In the genomic region with DNA sequence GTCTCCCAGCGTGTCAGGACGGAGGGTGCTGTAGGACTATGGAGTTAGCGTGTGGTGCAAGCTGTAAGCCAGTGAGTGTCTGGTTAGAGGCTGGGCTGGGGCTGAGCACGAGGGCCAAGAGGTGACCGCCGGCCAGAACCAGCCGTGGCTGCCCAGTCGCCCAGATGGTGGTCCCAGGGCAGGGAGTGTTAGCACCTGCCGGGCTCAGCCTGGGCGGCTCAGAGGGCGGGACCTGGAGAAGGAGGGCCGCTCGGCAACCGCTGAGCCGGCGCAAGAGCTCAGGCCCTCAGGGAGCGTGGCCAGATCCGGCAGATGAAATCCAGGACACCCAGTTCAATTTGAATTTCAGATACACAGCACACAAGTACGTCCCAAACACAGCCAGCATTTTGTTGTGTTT, we compare ENCODE assay signal across 16 cellular contexts.
DNase-seq lines count a peak whose midpoint lies in the region; ATAC-seq, FAIRE-seq and TF ChIP-seq lines count a peak whose summit lies in the region.
"Had no signal": no experiment of that assay in that cellular context is flagged by ENCODE, and none has a peak within 500 bp of the region (broad histone marks: within the 10 kb centered on the region; RNA-seq: fewer than 3 reads in every experiment).

No MANE protein-coding gene starts in this region.

- H4K20me1 ChIP-seq in BLaER1 (peaks cover 16% of the 10 kb centered on the region; the same call in 1 of the 2 replicates), H9 (ENCODE audit: control insufficient read depth, insufficient read depth, insufficient read length) (no peaks in the 10 kb centered on the region)

- H3K36me3 ChIP-seq in BLaER1: no peaks in the 10 kb centered on the region
- H3K36me3 ChIP-seq in neuronal stem cell (replicated peaks in 1 of 2; ENCODE audit: control insufficient read depth in 2 of 2, insufficient read depth in 2 of 2, low read length in 2 of 2): no peaks in the 10 kb centered on the region
- H3K36me3 ChIP-seq: SJCRH30 had no signal

- H2BK120ac ChIP-seq in H9 (ENCODE audit: low read depth, low read length, poor library complexity, severe bottlenecking): no peak overlapping the region
- no peak overlapping the region for H2BK120ac ChIP-seq in neuronal stem cell (ENCODE audit: low read depth, low read length)

- no peaks in the 10 kb centered on the region for H3K9me3 ChIP-seq in BLaER1
- H3K9me3 ChIP-seq in H9 (ENCODE audit: control insufficient read depth, low read depth, low read length): no peaks in the 10 kb centered on the region
- H3K9me3 ChIP-seq in neuronal stem cell (replicated peaks in 1 of 2; ENCODE audit: control insufficient read depth in 2 of 2, insufficient read depth in 1 of 2, low read depth in 1 of 2, low read length in 2 of 2): peaks cover 0 to 2% of the 10 kb centered on the region in 2 donors
- H3K9me3 ChIP-seq: SJCRH30 had no signal

- H4K5ac ChIP-seq in H9 (ENCODE audit: insufficient read length, low read depth, low read length): no peak overlapping the region

- H4K91ac ChIP-seq in H9 (ENCODE audit: insufficient read length, low read depth, low read length): no peak overlapping the region
- H4K91ac ChIP-seq in neuronal stem cell (ENCODE audit: low read depth, low read length, poor library complexity): no peak overlapping the region

- H3K36me3 Mint-ChIP-seq in H9 (ENCODE audit: insufficient read depth in 1 of 3, low read depth in 3 of 3) (no peaks in the 10 kb centered on the region; a peak in 1 of 7 replicates), glutamatergic neuron (ENCODE audit: unreplicated experiment) (no peaks in the 10 kb centered on the region)
- H3K36me3 Mint-ChIP-seq: CD8-positive, alpha-beta memory T cell; IgD-negative memory B cell had no signal

- 0 out of 2 replicates have a peak overlapping the region, but pooled peaks have one; percentile 38 for H3K9ac ChIP-seq in BLaER1
- no peak overlapping the region for H3K9ac ChIP-seq in H9 (ENCODE audit: extremely low read depth, insufficient read length, low read length)
- H3K9ac ChIP-seq in neuronal stem cell (ENCODE audit: low read depth, low read length, poor library complexity): no peak overlapping the region

- peaks cover 86% of the 10 kb centered on the region for H3K4me1 ChIP-seq in BLaER1
- no peaks in the 10 kb centered on the region for H3K4me1 ChIP-seq in H9 (ENCODE audit: insufficient read depth, low read length)
- peaks cover 0 to 8% of the 10 kb centered on the region in 2 donors for H3K4me1 ChIP-seq in neuronal stem cell (ENCODE audit: control insufficient read depth in 2 of 2, insufficient read depth in 1 of 2, low read depth in 1 of 2, low read length in 2 of 2)
- H3K4me1 ChIP-seq: SJCRH30 had no signal

- H4K8ac ChIP-seq in H9 (replicated peaks; ENCODE audit: insufficient read length, low read depth, low read length) (no peak overlapping the region), neuronal stem cell (ENCODE audit: low read depth, low read length) (no peak overlapping the region)

- no peak overlapping the region for H3T11ph ChIP-seq in H9 (ENCODE audit: low read length)

- TF ChIP-seq CTCF in H9 (conservative IDR thresholded peaks at IDR 0.05): no peak
- no peak for TF ChIP-seq CTCF in glutamatergic neuron (IDR thresholded peaks at IDR 0.05; ENCODE audit: partially characterized antibody, unreplicated experiment)

- H3K23ac ChIP-seq in H9 (ENCODE audit: insufficient read length, low read depth, low read length) (no peak overlapping the region), neuronal stem cell (ENCODE audit: low read depth, low read length, poor library complexity) (no peak overlapping the region)

- no peak for TF ChIP-seq POLR2A in GM12892 (IDR thresholded peaks at IDR 0.05; ENCODE audit: low read depth, low read length)

- H3K4ac ChIP-seq in H9 (ENCODE audit: low read depth, low read length) (no peak overlapping the region), neuronal stem cell (ENCODE audit: low read length) (no peak overlapping the region)

- no peaks in the 10 kb centered on the region for H3K79me2 ChIP-seq in H9 (ENCODE audit: insufficient read depth, low read length)

- H3K4me2 ChIP-seq in BLaER1 (peak overlapping the region; percentile 77), H9 (ENCODE audit: insufficient read depth, insufficient read length, low read length) (no peak overlapping the region), neuronal stem cell (ENCODE audit: insufficient read depth, low read length, poor library complexity, severe bottlenecking) (no peak overlapping the region)

- no peaks in the 10 kb centered on the region; the same call in 1 of the 2 replicates for H3K27me3 Mint-ChIP-seq in H9 (ENCODE audit: low read depth)
- peaks cover 4% of the 10 kb centered on the region for H3K27me3 Mint-ChIP-seq in glutamatergic neuron (ENCODE audit: unreplicated experiment)

- H3K18ac ChIP-seq in H9 (ENCODE audit: insufficient read length, low read depth, low read length): no peak overlapping the region
- H3K18ac ChIP-seq in neuronal stem cell (ENCODE audit: low read length): peak overlapping the region; percentile 94

- H3K27me3 ChIP-seq in BLaER1: peaks cover 95% of the 10 kb centered on the region
- no peaks in the 10 kb centered on the region for H3K27me3 ChIP-seq in H9 (ENCODE audit: insufficient read depth, low read length)
- peaks cover 0 to 36% (median 0%) of the 10 kb centered on the region in 3 experiments for H3K27me3 ChIP-seq in neuronal stem cell (ENCODE audit: control insufficient read depth in 3 of 3, insufficient read depth in 3 of 3, low read depth in 1 of 3, low read length in 3 of 3)

- DNase-seq in H9 (no peak), glutamatergic neuron (peak; percentile 48), neuronal stem cell (ENCODE audit: low spot score) (no peak), GM12892 (ENCODE audit: insufficient read length) (no peak), GM19240 (ENCODE audit: insufficient read length, low spot score) (no peak), NCI-H187 treated with DMSO at 0.1 percent for 48 hours (lab: John Stamatoyannopoulos, UW) (no peak)
- DNase-seq: ACHN; CD8-positive, alpha-beta memory T cell; NCI-H2029; NCI-H524; SJCRH30 had no signal

- no peak overlapping the region for H2BK15ac ChIP-seq in H9 (ENCODE audit: low read depth, low read length)
- H2BK15ac ChIP-seq in neuronal stem cell (ENCODE audit: low read length): peak overlapping the region; percentile 42

- H2AK5ac ChIP-seq in H9 (ENCODE audit: insufficient read length, low read length): no peak overlapping the region
- peak overlapping the region; percentile 85 for H2AK5ac ChIP-seq in neuronal stem cell (ENCODE audit: low read depth, low read length)

- no peak overlapping the region for H3K56ac ChIP-seq in H9 (ENCODE audit: insufficient read length, low read depth, low read length)

- H3K4me3 Mint-ChIP-seq in H9 (no peak overlapping the region), glutamatergic neuron (ENCODE audit: unreplicated experiment) (no peak overlapping the region)
- H3K4me3 Mint-ChIP-seq: B cell; CD8-positive, alpha-beta memory T cell; IgD-negative memory B cell had no signal

- H3K27ac ChIP-seq in BLaER1: no peak overlapping the region
- no peak overlapping the region for H3K27ac ChIP-seq in H9 (ENCODE audit: insufficient read length, low read depth, low read length)
- no peak overlapping the region for H3K27ac ChIP-seq in neuronal stem cell (replicated peaks; ENCODE audit: low read length)
- H3K27ac ChIP-seq: SJCRH30 had no signal

- FAIRE-seq in GM12892 (lab: Jason Lieb, UNC): no peak
- FAIRE-seq: H54 had no signal

- H2BK20ac ChIP-seq in H9 (ENCODE audit: low read depth, low read length, poor library complexity, severe bottlenecking): no peak overlapping the region

- H3K23me2 ChIP-seq in H9 (ENCODE audit: insufficient read length, low read depth, low read length, poor library complexity, severe bottlenecking): no peaks in the 10 kb centered on the region

- WGBS in H9 (ENCODE audit: extremely low coverage, insufficient read length, low lambda C conversion rate): no CpG with 5 or more reads among the region's 19 CpGs
- WGBS in neuronal stem cell (ENCODE audit: extremely low coverage in 2 of 2, insufficient read length in 2 of 2, insufficient replicate concordance in 1 of 2), 2 donors: no CpG with 5 or more reads among the region's 19 CpGs

- H3K14ac ChIP-seq in H9 (ENCODE audit: insufficient read depth, low read length) (peak overlapping the region; percentile 14; the same call in 1 of the 2 replicates), neuronal stem cell (ENCODE audit: low read length) (peak overlapping the region; percentile 48)

- no peaks in the 10 kb centered on the region for H3K9me3 Mint-ChIP-seq in H9
- peaks cover 3% of the 10 kb centered on the region for H3K9me3 Mint-ChIP-seq in glutamatergic neuron (ENCODE audit: unreplicated experiment)
- H3K9me3 Mint-ChIP-seq: CD8-positive, alpha-beta memory T cell; IgD-negative memory B cell had no signal

- H2BK5ac ChIP-seq in H9 (ENCODE audit: insufficient read length, low read length): no peak overlapping the region
- H2BK5ac ChIP-seq in neuronal stem cell (ENCODE audit: low read length): no peak overlapping the region

- H3K4me1 Mint-ChIP-seq in H9 (no peaks in the 10 kb centered on the region), glutamatergic neuron (ENCODE audit: low read depth, unreplicated experiment) (peaks cover 23% of the 10 kb centered on the region)
- H3K4me1 Mint-ChIP-seq: IgD-negative memory B cell had no signal

- no peak for ATAC-seq in HG03432 (IDR thresholded peaks at IDR 0.05; ENCODE audit: unreplicated experiment)

- H3K79me1 ChIP-seq in H9 (ENCODE audit: insufficient read depth, low read depth, low read length, poor library complexity, severe bottlenecking): no peaks in the 10 kb centered on the region
- no peaks in the 10 kb centered on the region for H3K79me1 ChIP-seq in neuronal stem cell (ENCODE audit: low read depth, low read length)

- H3K27ac Mint-ChIP-seq in H9: no peak overlapping the region
- H3K27ac Mint-ChIP-seq in glutamatergic neuron (ENCODE audit: unreplicated experiment): no peak overlapping the region
- H3K27ac Mint-ChIP-seq: B cell; CD8-positive, alpha-beta memory T cell; IgD-negative memory B cell had no signal

- no peak overlapping the region for H2AFZ ChIP-seq in H9 (ENCODE audit: low read length)
- no peak overlapping the region for H2AFZ ChIP-seq in neuronal stem cell (ENCODE audit: low read length)

- no peak overlapping the region for H3K4me3 ChIP-seq in BLaER1
- H3K4me3 ChIP-seq in neuronal stem cell (ENCODE audit: low read length in 2 of 2): no peak overlapping the region
- H3K4me3 ChIP-seq: SJCRH30 had no signal

- H2BK12ac ChIP-seq in H9 (ENCODE audit: insufficient read length, low read depth, low read length) (no peak overlapping the region), neuronal stem cell (ENCODE audit: low read length) (peak overlapping the region; percentile 36)
